In the genomic region with DNA sequence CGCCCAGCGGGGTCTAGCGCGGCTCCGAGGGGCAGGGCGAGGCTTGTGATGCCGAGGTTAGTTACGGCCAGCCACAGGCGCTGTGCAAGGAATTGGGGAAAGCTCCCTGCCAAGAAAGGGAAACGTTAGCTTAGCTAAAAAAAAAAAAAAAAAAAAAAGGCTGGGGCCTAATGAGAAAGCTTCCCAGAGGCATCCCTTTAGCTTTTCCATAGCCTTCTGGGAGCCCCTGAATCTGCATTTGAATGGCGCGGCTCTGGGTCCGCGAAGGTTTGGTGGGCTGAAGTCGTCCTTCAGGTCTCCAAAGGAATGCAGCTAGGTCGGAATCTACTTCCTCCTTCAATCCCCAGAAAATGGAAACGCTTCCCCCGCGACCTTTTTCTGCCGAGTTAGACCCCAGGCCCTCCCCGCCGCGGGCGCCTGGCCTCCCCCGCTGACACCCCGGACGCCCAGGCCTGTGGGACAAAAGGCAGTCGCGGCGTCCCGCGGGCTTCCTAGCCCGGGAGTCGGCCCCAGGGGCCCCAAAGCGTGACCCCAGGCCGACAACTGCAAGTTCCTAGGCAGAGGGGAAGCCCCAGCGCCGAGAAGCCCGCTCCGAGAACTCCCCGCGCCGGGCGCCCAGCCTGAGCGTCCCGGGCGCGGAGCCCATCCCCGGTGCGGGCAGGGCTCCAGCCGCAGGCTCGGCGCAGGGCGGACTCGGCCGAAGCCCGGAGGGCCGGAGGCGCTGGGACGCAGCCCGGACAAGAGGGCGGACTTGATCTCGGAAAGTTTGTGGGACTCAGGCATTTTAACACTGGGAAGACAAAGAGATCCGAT, we compare ENCODE assay signal across 8 cellular contexts. TPM values are rescaled to one million over a fixed set of nuclear protein-coding genes. Genes with fewer than 3 reads are reported as not detected.
DNase-seq lines count a peak whose midpoint lies in the region; ATAC-seq and TF ChIP-seq lines count a peak whose summit lies in the region.

No MANE protein-coding gene starts in this region.

- TF ChIP-seq POLR2A in upper lobe of left lung (IDR thresholded peaks at IDR 0.05), result no peak

- TF ChIP-seq CTCF in upper lobe of left lung (IDR thresholded peaks at IDR 0.05), result no peak

- H3K27ac ChIP-seq in ectodermal cell (ENCODE audit: insufficient read depth, low read depth, low read length, poor library complexity, severe bottlenecking), result peak overlapping the region; percentile 84
- peak overlapping the region; percentile 83 to 90 (median 85) for H3K27ac ChIP-seq in upper lobe of left lung

- TF ChIP-seq EP300 in upper lobe of left lung (IDR thresholded peaks at IDR 0.05), result no peak

- ATAC-seq in upper lobe of left lung (ENCODE audit: low FRiP score in 2 of 2) (peak; percentile 52 to 70), GM19397 (IDR thresholded peaks at IDR 0.05; ENCODE audit: unreplicated experiment) (no peak), GM18858 (IDR thresholded peaks at IDR 0.05; ENCODE audit: unreplicated experiment) (no peak)

- peak overlapping the region; percentile 69 for H3K4me3 ChIP-seq in MG63
- peak overlapping the region; percentile 92 for H3K4me3 ChIP-seq in ectodermal cell (ENCODE audit: insufficient read depth, low read depth, low read length)
- peak overlapping the region; percentile 8 to 89 (median 76) for H3K4me3 ChIP-seq in upper lobe of left lung

- no peaks in the 10 kb centered on the region for H3K36me3 ChIP-seq in MG63
- H3K36me3 ChIP-seq in ectodermal cell (ENCODE audit: control insufficient read depth, insufficient read depth, low read length), result no peaks in the 10 kb centered on the region
- no peaks in the 10 kb centered on the region for H3K36me3 ChIP-seq in upper lobe of left lung

- H3K9me3 ChIP-seq in MG63 (peaks cover 8% of the 10 kb centered on the region), ectodermal cell (ENCODE audit: control insufficient read depth, low read length) (peaks cover 3% of the 10 kb centered on the region), upper lobe of left lung (peaks cover 2 to 9% (median 6%) of the 10 kb centered on the region in 4 donors)

- no peaks in the 10 kb centered on the region for H3K27me3 ChIP-seq in MG63
- H3K27me3 ChIP-seq in ectodermal cell (ENCODE audit: control insufficient read depth, insufficient read depth, low read length, poor library complexity, severe bottlenecking), result no peaks in the 10 kb centered on the region
- H3K27me3 ChIP-seq in upper lobe of left lung, result peaks cover 0 to 5% (median 0%) of the 10 kb centered on the region in 4 donors

- H3K4me1 ChIP-seq in ectodermal cell (ENCODE audit: control insufficient read depth, insufficient read depth, low read length), result peaks cover 12% of the 10 kb centered on the region
- peaks cover 0 to 44% (median 4%) of the 10 kb centered on the region in 4 donors for H3K4me1 ChIP-seq in upper lobe of left lung

- DNase-seq in DMS53 (lab: John Stamatoyannopoulos, UW), result peak; percentile 68
- DNase-seq in MG63, result peak; percentile 37
- DNase-seq in lung microvascular endothelial cell (ENCODE audit: low read depth in 2 of 2), result peak; percentile 22
- DNase-seq in upper lobe of left lung, result peak; percentile 36 to 91
- DNase-seq in NCI-H774 (lab: John Stamatoyannopoulos, UW), result no peak

- 0% methylated on average over 64 of the region's 64 CpGs for WGBS in ectodermal cell, 2 experiments
- 2 to 4% methylated on average over 36 to 62 of the region's 64 CpGs for WGBS in upper lobe of left lung, 2 donors

RNA-seq across cellular contexts. Expression of a gene that starts 0.6 kb away (rescaled TPM):
- total RNA-seq in MG63 (2014; rRNA removed; shearing (Covaris generic); ENCODE audit: low replicate concordance), result 6.4 and 10.6 TPM in 2 replicates
- polyA plus RNA-seq in ectodermal cell (2013, experiment 1 of 4), result 135 TPM
- polyA plus RNA-seq in ectodermal cell (2013, experiment 2 of 4), result 155 TPM
- polyA plus RNA-seq in ectodermal cell (2013, experiment 3 of 4), result 80.8 TPM
- 111 TPM for polyA plus RNA-seq in ectodermal cell (2013, experiment 4 of 4)
- total RNA-seq in lung microvascular endothelial cell (0.60 and 1.7 TPM in 2 replicates), upper lobe of left lung (10 to 100 TPM; 42.8 to 92.2 (median 77.4) TPM)

Comparison
In these comparisons a context has a peak if more than half of its experiments do, and no peak if none do; other contexts are left out.
1. ATAC-seq: peak in upper lobe of left lung (2 of 2); none in GM19397 (single experiment) and GM18858 (single experiment).
2. Peak in every context shown above with its lines, with median percentiles within 50 percentile points of each other: H3K4me3 ChIP-seq.